Comparison of ENCODE assay signal across 21 cellular contexts in the genomic region with DNA sequence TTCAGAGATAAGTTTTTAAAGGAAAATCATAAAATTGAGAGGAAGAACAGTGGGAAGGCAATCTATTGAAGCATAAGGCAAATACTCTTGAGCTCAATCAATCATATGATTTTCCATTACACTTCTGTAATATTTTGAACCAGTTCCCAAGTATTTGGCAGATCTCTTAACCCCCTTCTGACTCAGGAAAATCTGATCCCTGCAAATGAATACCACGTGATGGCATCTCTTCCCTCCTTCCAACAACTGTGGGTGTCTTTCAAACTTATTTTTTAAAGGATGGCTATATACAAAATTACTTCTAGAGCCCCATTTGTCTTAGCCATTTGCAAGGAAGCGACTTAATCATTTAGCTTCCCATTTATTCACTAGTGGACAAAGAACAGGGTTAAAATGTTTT. TPM values are rescaled to one million over a fixed set of nuclear protein-coding genes. Genes with fewer than 3 reads are reported as not detected.
DNase-seq lines count a peak whose midpoint lies in the region; ATAC-seq and TF ChIP-seq lines count a peak whose summit lies in the region.
"Had no signal": no experiment of that assay in that cellular context is flagged by ENCODE, and none has a peak within 500 bp of the region (broad histone marks: within the 10 kb centered on the region; RNA-seq: fewer than 3 reads in every experiment).

No MANE protein-coding gene starts in this region.

- TF ChIP-seq CTCF in psoas muscle (IDR thresholded peaks at IDR 0.05) = no peak

- intact Hi-C loops in psoas muscle (cut with DNase I) = no loop called here

- peaks cover 24% of the 10 kb centered on the region for H3K4me1 ChIP-seq in psoas muscle
- H3K4me1 ChIP-seq: BLaER1, Caco-2 had no signal

- WGBS in psoas muscle, 3 donors = 16 to 35% (median 29%) methylated on average over 2 of the region's 2 CpGs

- peaks cover 0 to 4% of the 10 kb centered on the region in 2 donors for H3K36me3 ChIP-seq in psoas muscle (ENCODE audit: insufficient read depth in 1 of 2, low read depth in 1 of 2)

- DNase-seq in HCEC 1CT (peak; percentile 3), fibroblast of gingiva (ENCODE audit: low read depth) (peak; percentile 18), psoas muscle (no peak), stromal cell of bone marrow (ENCODE audit: low read depth) (peak; percentile 11), substantia nigra (lab: John Stamatoyannopoulos, UW) (no peak)
- no peak for DNase-seq in activated CD4-positive, alpha-beta T cell treated with anti-CD3 and anti-CD28 coated beads for 1 hour
- DNase-seq: Caco-2; CD4-positive, CD25-positive, alpha-beta regulatory T cell; CD8-positive, alpha-beta T cell; DMS 273 treated with DMSO at 0.1 percent for 48 hours; DMS79; EL; GDM1; H9; HFFc6 had no signal

- no peaks in the 10 kb centered on the region for H3K9me3 ChIP-seq in psoas muscle
- H3K9me3 ChIP-seq: BLaER1, Caco-2 had no signal

- H3K27ac ChIP-seq in psoas muscle = peak overlapping the region; percentile 68
- H3K27ac ChIP-seq in substantia nigra (ENCODE audit: low read depth, low read length, poor library complexity, severe bottlenecking) = no peak overlapping the region
- H3K27ac ChIP-seq: 22Rv1, BLaER1, C4-2B had no signal

- ATAC-seq in psoas muscle (peak; percentile 62 to 79 (median 70)), GM19023 (IDR thresholded peaks at IDR 0.05; ENCODE audit: unreplicated experiment) (no peak)
- ATAC-seq: CD8-positive, alpha-beta T cell; GM12878; GM23338 had no signal

- no peak overlapping the region for H3K4me3 ChIP-seq in psoas muscle
- H3K4me3 ChIP-seq: BLaER1, GM12878, GM23338 had no signal

- no peaks in the 10 kb centered on the region for H3K27me3 ChIP-seq in psoas muscle (ENCODE audit: insufficient read depth in 3 of 3, low read length in 2 of 3)

RNA-seq across cellular contexts. Expression of a gene that starts 41.9 kb away (rescaled TPM):
- total RNA-seq in psoas muscle = 100 to 1,000 TPM in 3 of 4 donors, 10 to 100 TPM in 1; 72.6 to 148 (median 143) TPM
- 10 to 100 TPM in 1 of 3 donors, 1 to 10 TPM in 2; 2.5 to 21.0 (median 9.5) TPM for polyA plus RNA-seq in psoas muscle

Comparison
In these comparisons a context has a peak if more than half of its experiments do, and no peak if none do; other contexts are left out.
1. DNase-seq: peak in HCEC 1CT (single experiment), fibroblast of gingiva (single experiment) and stromal cell of bone marrow (single experiment); none in psoas muscle (0 of 2), substantia nigra (0 of 49) and activated CD4-positive, alpha-beta T cell treated with anti-CD3 and anti-CD28 coated beads for 1 hour (single experiment).